Comparison of ENCODE assay signal across 18 cellular contexts in genomic region chr20:50805349-50805684, GRCh38. TPM values are rescaled to one million over a fixed set of nuclear protein-coding genes. Genes with fewer than 3 reads are reported as not detected.
DNase-seq lines count a peak whose midpoint lies in the region; ATAC-seq, FAIRE-seq and TF ChIP-seq lines count a peak whose summit lies in the region.
"Had no signal": no experiment of that assay in that cellular context is flagged by ENCODE, and none has a peak within 500 bp of the region (broad histone marks: within the 10 kb centered on the region; RNA-seq: fewer than 3 reads in every experiment).

No MANE protein-coding gene starts in this region.

- no peaks in the 10 kb centered on the region for H3K27me3 ChIP-seq in CD8-positive, alpha-beta T cell (ENCODE audit: insufficient read depth, low read length)
- H3K27me3 ChIP-seq in naive thymus-derived CD4-positive, alpha-beta T cell (ENCODE audit: control insufficient read depth in 2 of 2, insufficient read depth in 2 of 2, low read length in 2 of 2), result no peaks in the 10 kb centered on the region
- H3K27me3 ChIP-seq: brain microvascular endothelial cell, esophagus muscularis mucosa, testis had no signal

- H3K4me3 Mint-ChIP-seq in CD8-positive, alpha-beta T cell, result peak overlapping the region; percentile 73
- H3K4me3 Mint-ChIP-seq in activated CD4-positive, alpha-beta memory T cell treated with anti-CD3 and anti-CD28 coated beads for 36 hours, result peak overlapping the region; percentile 27
- H3K4me3 Mint-ChIP-seq in naive thymus-derived CD4-positive, alpha-beta T cell, result peak overlapping the region; percentile 25 to 83 (median 66)
- H3K4me3 Mint-ChIP-seq in progenitor cell of endocrine pancreas (ENCODE audit: low read depth), result no peak overlapping the region

- H3K4me1 ChIP-seq in CD8-positive, alpha-beta T cell (ENCODE audit: insufficient read depth, low read length), result peaks cover 31% of the 10 kb centered on the region
- H3K4me1 ChIP-seq in naive thymus-derived CD4-positive, alpha-beta T cell (ENCODE audit: control insufficient read depth in 2 of 2, insufficient read depth in 2 of 2, low read length in 2 of 2), result peaks cover 15 to 16% of the 10 kb centered on the region in 2 donors
- H3K4me1 ChIP-seq: esophagus muscularis mucosa, testis had no signal

- DNase-seq in CD8-positive, alpha-beta T cell, result no peak
- DNase-seq in GM12891 (ENCODE audit: insufficient read length, low spot score) (no peak), G401 (ENCODE audit: low spot score) (no peak), progenitor cell of endocrine pancreas (ENCODE audit: low spot score, unreplicated experiment) (no peak)
- no peak for DNase-seq in activated CD4-positive, alpha-beta memory T cell treated with anti-CD3 and anti-CD28 coated beads for 36 hours
- no peak for DNase-seq in naive thymus-derived CD4-positive, alpha-beta T cell
- DNase-seq: activated CD4-positive, alpha-beta T cell treated with anti-CD3 and anti-CD28 coated beads for 1 hour; activated effector memory CD4-positive, alpha-beta T cell treated with anti-CD3 and anti-CD28 coated beads, Interleukin-2, amount 50 U/mL, for 16 hours; brain microvascular endothelial cell; dermis blood vessel endothelial cell; mammary epithelial cell; MV-4-11; NCI-H2107; retina; testis had no signal

- no peaks in the 10 kb centered on the region for H3K27me3 Mint-ChIP-seq in CD8-positive, alpha-beta T cell (ENCODE audit: low read depth)
- no peaks in the 10 kb centered on the region for H3K27me3 Mint-ChIP-seq in activated CD4-positive, alpha-beta memory T cell treated with anti-CD3 and anti-CD28 coated beads for 36 hours
- no peaks in the 10 kb centered on the region for H3K27me3 Mint-ChIP-seq in naive thymus-derived CD4-positive, alpha-beta T cell
- no peaks in the 10 kb centered on the region for H3K27me3 Mint-ChIP-seq in progenitor cell of endocrine pancreas

- POLR2A ChIA-PET in CD8-positive, alpha-beta T cell (lab: Charles Lee), result interaction anchor here (1.2 to 1.7 kb wide), 2 partner anchors 10 to 126 kb away, joined by 4 read pairs; partner anchors contain the start of genes ADNP and BCAS4
- POLR2A ChIA-PET in activated CD4-positive, alpha-beta memory T cell treated with anti-CD3 and anti-CD28 coated beads for 36 hours (lab: Charles Lee), result interaction anchor here (1.2 kb wide), 1 partner anchor 11 kb away, joined by 3 read pairs; the partner anchor contains the start of gene BCAS4
- POLR2A ChIA-PET in naive thymus-derived CD4-positive, alpha-beta T cell (lab: Charles Lee), result interaction anchor here (0.7 to 4.0 kb wide), 5 partner anchors 10 to 153 kb away, joined by 3 to 13 read pairs (median 4); partner anchors contain the start of genes BCAS4, DPM1 and MOCS3

- no peaks in the 10 kb centered on the region for H3K36me3 ChIP-seq in CD8-positive, alpha-beta T cell (ENCODE audit: insufficient read depth, low read length)
- H3K36me3 ChIP-seq in naive thymus-derived CD4-positive, alpha-beta T cell (ENCODE audit: control insufficient read depth in 2 of 3, insufficient read depth in 3 of 3, low read length in 3 of 3), result no peaks in the 10 kb centered on the region
- H3K36me3 ChIP-seq: brain microvascular endothelial cell, esophagus muscularis mucosa had no signal

- no peak for FAIRE-seq in GM12891 (lab: Jason Lieb, UNC)

- no peak for TF ChIP-seq CTCF in CD8-positive, alpha-beta T cell (IDR thresholded peaks at IDR 0.05)
- no peak for TF ChIP-seq CTCF in progenitor cell of endocrine pancreas (IDR thresholded peaks at IDR 0.05; ENCODE audit: unreplicated experiment)

- CTCF ChIA-PET in CD8-positive, alpha-beta T cell (lab: Charles Lee), result interaction anchor here (0.8 kb wide), 1 partner anchor 13 kb away, joined by 3 read pairs; no protein-coding TSS in a partner anchor
- CTCF ChIA-PET in activated CD4-positive, alpha-beta memory T cell treated with anti-CD3 and anti-CD28 coated beads for 36 hours (lab: Charles Lee), result interaction anchor here (1.1 to 2.4 kb wide), 2 partner anchors 11 to 13 kb away, joined by 3 to 13 read pairs; partner anchors contain the start of gene BCAS4
- CTCF ChIA-PET in naive thymus-derived CD4-positive, alpha-beta T cell (lab: Charles Lee), result interaction anchor here (0.7 to 1.9 kb wide), 3 partner anchors 11 to 348 kb away, joined by 4 to 6 read pairs (median 4); partner anchors contain the start of gene BCAS4

- H3K27ac ChIP-seq in CD8-positive, alpha-beta T cell (ENCODE audit: low read depth, low read length), result peak overlapping the region; percentile 37
- H3K27ac ChIP-seq in naive thymus-derived CD4-positive, alpha-beta T cell (ENCODE audit: low read depth, low read length), result peak overlapping the region; percentile 64
- H3K27ac ChIP-seq: brain microvascular endothelial cell, esophagus muscularis mucosa, testis had no signal

- H3K9me3 Mint-ChIP-seq in CD8-positive, alpha-beta T cell, result no peaks in the 10 kb centered on the region
- H3K9me3 Mint-ChIP-seq in activated CD4-positive, alpha-beta memory T cell treated with anti-CD3 and anti-CD28 coated beads for 36 hours, result no peaks in the 10 kb centered on the region
- H3K9me3 Mint-ChIP-seq in naive thymus-derived CD4-positive, alpha-beta T cell, result no peaks in the 10 kb centered on the region
- peaks cover 3% of the 10 kb centered on the region for H3K9me3 Mint-ChIP-seq in progenitor cell of endocrine pancreas (ENCODE audit: low read depth)

- peak overlapping the region; percentile 90 for H3K27ac Mint-ChIP-seq in CD8-positive, alpha-beta T cell
- peak overlapping the region; percentile 83 for H3K27ac Mint-ChIP-seq in activated CD4-positive, alpha-beta memory T cell treated with anti-CD3 and anti-CD28 coated beads for 36 hours
- H3K27ac Mint-ChIP-seq in naive thymus-derived CD4-positive, alpha-beta T cell, result peak overlapping the region; percentile 84 to 96 (median 91)
- H3K27ac Mint-ChIP-seq in progenitor cell of endocrine pancreas, result no peak overlapping the region

- intact Hi-C loops in CD8-positive, alpha-beta T cell (cut with DNase I, micrococcal nuclease), result loop anchor here in 1 of 2 experiments (2.0 kb wide), 1 partner anchor 13 kb away; no protein-coding TSS in a partner anchor
- intact Hi-C loops in activated CD4-positive, alpha-beta memory T cell treated with anti-CD3 and anti-CD28 coated beads for 36 hours (cut with micrococcal nuclease), result no loop called here
- intact Hi-C loops in naive thymus-derived CD4-positive, alpha-beta T cell (cut with micrococcal nuclease), result no loop called here

- peaks cover 7% of the 10 kb centered on the region for H3K36me3 Mint-ChIP-seq in CD8-positive, alpha-beta T cell
- H3K36me3 Mint-ChIP-seq in activated CD4-positive, alpha-beta memory T cell treated with anti-CD3 and anti-CD28 coated beads for 36 hours, result no peaks in the 10 kb centered on the region
- H3K36me3 Mint-ChIP-seq in naive thymus-derived CD4-positive, alpha-beta T cell, result peaks cover 0 to 13% (median 0%) of the 10 kb centered on the region in 5 donors
- H3K36me3 Mint-ChIP-seq in progenitor cell of endocrine pancreas (ENCODE audit: insufficient read depth), result peaks cover 3% of the 10 kb centered on the region

- peak overlapping the region; percentile 11 for H3K4me3 ChIP-seq in CD8-positive, alpha-beta T cell (ENCODE audit: low read depth, low read length)
- no peak overlapping the region for H3K4me3 ChIP-seq in naive thymus-derived CD4-positive, alpha-beta T cell (ENCODE audit: low read length)
- H3K4me3 ChIP-seq: esophagus muscularis mucosa, testis had no signal

- no peaks in the 10 kb centered on the region for H3K9me3 ChIP-seq in CD8-positive, alpha-beta T cell (ENCODE audit: low read length)
- H3K9me3 ChIP-seq in naive thymus-derived CD4-positive, alpha-beta T cell (ENCODE audit: control insufficient read depth in 2 of 3, low read length in 3 of 3), result no peaks in the 10 kb centered on the region
- H3K9me3 ChIP-seq: esophagus muscularis mucosa, testis had no signal

- peaks cover 58% of the 10 kb centered on the region for H3K4me1 Mint-ChIP-seq in CD8-positive, alpha-beta T cell (ENCODE audit: low read depth)
- H3K4me1 Mint-ChIP-seq in activated CD4-positive, alpha-beta memory T cell treated with anti-CD3 and anti-CD28 coated beads for 36 hours (ENCODE audit: low read depth), result peaks cover 18% of the 10 kb centered on the region
- H3K4me1 Mint-ChIP-seq in naive thymus-derived CD4-positive, alpha-beta T cell, result peaks cover 9 to 49% (median 45%) of the 10 kb centered on the region in 7 donors
- no peaks in the 10 kb centered on the region for H3K4me1 Mint-ChIP-seq in progenitor cell of endocrine pancreas (ENCODE audit: low read depth)

- in situ Hi-C loops in G401 (cut with HindIII; ENCODE audit: low sequenced_read_pairs), result no loop called here

- TF ChIP-seq POLR2A in GM12891 (IDR thresholded peaks at IDR 0.05; ENCODE audit: low read depth, low read length), result no peak

- no peak for ATAC-seq in CD8-positive, alpha-beta T cell
- ATAC-seq in naive thymus-derived CD4-positive, alpha-beta T cell, result no peak
- no peak for ATAC-seq in HG02678 (IDR thresholded peaks at IDR 0.05; ENCODE audit: unreplicated experiment)
- ATAC-seq: HCT116 had no signal

TF ChIP-seq in GM12891, 5 proteins besides CTCF, POLR2A, EP300 and RAD21:
- TF ChIP-seq POU2F2 (IDR thresholded peaks at IDR 0.05; ENCODE audit: low read depth, low read length), result 0 out of 2 replicates have a peak, but pooled peaks have one; percentile 33
- TF ChIP-seq PAX5 (IDR thresholded peaks at IDR 0.05; ENCODE audit: insufficient read depth, low read length, severe bottlenecking), result no peak
- no peak for TF ChIP-seq SPI1 (IDR thresholded peaks at IDR 0.05; ENCODE audit: low read depth, low read length)
- no peak for TF ChIP-seq POLR2AphosphoS5 (IDR thresholded peaks at IDR 0.05; ENCODE audit: low read depth, low read length)
- no peak for TF ChIP-seq TAF1 (IDR thresholded peaks at IDR 0.05; ENCODE audit: low read depth, low read length)

RNA-seq across cellular contexts. Expression of gene BCAS4, which starts 10.5 kb away (rescaled TPM):
- 10 to 100 TPM; 29.4 to 32.3 TPM for total RNA-seq in CD8-positive, alpha-beta T cell
- polyA plus RNA-seq in GM12891 (2012; ENCODE audit: low read depth, missing spikeins), result 77.5 TPM
- total RNA-seq in activated CD4-positive, alpha-beta memory T cell treated with anti-CD3 and anti-CD28 coated beads for 36 hours, result 10 to 100 TPM; 11.0 to 11.6 TPM
- total RNA-seq in naive thymus-derived CD4-positive, alpha-beta T cell, result 10 to 100 TPM in 4 of 5 experiments, 1 to 10 TPM in 1; 5.5 to 54.0 (median 45.0) TPM
- 10 to 100 TPM; 23.3 to 24.1 TPM for polyA plus RNA-seq in naive thymus-derived CD4-positive, alpha-beta T cell
- 20.7 and 32.2 TPM in 2 replicates for total RNA-seq in G401 (2014; rRNA removed; shearing (Covaris generic))
- total RNA-seq in progenitor cell of endocrine pancreas, result 8.5 and 8.9 TPM in 2 replicates
